ENCODE assay signal across 8 cellular contexts in genomic region chr22:26164174-26164573, GRCh38. TPM values are rescaled to one million over a fixed set of nuclear protein-coding genes. Genes with fewer than 3 reads are reported as not detected.
"Had no signal": no experiment of that assay in that cellular context is flagged by ENCODE, and none has a peak within 500 bp of the region (broad histone marks: within the 10 kb centered on the region; RNA-seq: fewer than 3 reads in every experiment).

No MANE protein-coding gene starts in this region.

- H3K4me3 Mint-ChIP-seq: HFFc6 had no signal

- FAIRE-seq: HTR-8/SVneo had no signal

- H3K36me3 ChIP-seq: HAP-1 had no signal

- H3K9me3 ChIP-seq: HAP-1 had no signal

- H3K4me3 ChIP-seq: GM23248, HAP-1 had no signal

- H3K27ac ChIP-seq: GM23248 had no signal

- DNase-seq: GM23248, GOT3, H7, HFFc6, IMR-90 had no signal

- H3K27ac Mint-ChIP-seq: HFFc6 had no signal

- H3K4me1 ChIP-seq: HAP-1 had no signal

RNA-seq across cellular contexts. Expression of gene SEZ6L, which starts 5.1 kb away (rescaled TPM):
- total RNA-seq: HFFc6, HT-29, IMR-90 had no signal
- polyA plus RNA-seq: IMR-90 had no signal
